ENCODE assay signal across 20 cellular contexts in genomic region chr1:7434566-7434965, GRCh38.
"Had no signal": no experiment of that assay in that cellular context is flagged by ENCODE, and none has a peak within 500 bp of the region (broad histone marks: within the 10 kb centered on the region; RNA-seq: fewer than 3 reads in every experiment).

No MANE protein-coding gene starts in this region.

- DNase-seq: dermis blood vessel endothelial cell; dorsolateral prefrontal cortex; effector CD4-positive, alpha-beta T cell; effector memory CD4-positive, alpha-beta T cell; foreskin keratinocyte; hypothalamus; immature natural killer cell; islet precursor cell; left cardiac atrium; left ventricle myocardium superior; mammary epithelial cell; mesendoderm; midbrain had no signal

- H3K9me3 ChIP-seq: esophagus muscularis mucosa, heart left ventricle, left lung had no signal

- H3K4me3 ChIP-seq: coronary artery, dorsolateral prefrontal cortex, esophagus muscularis mucosa, gastroesophageal sphincter, heart left ventricle, hepatocyte, left lung, lung had no signal

- H3K27ac ChIP-seq: coronary artery, dorsolateral prefrontal cortex, esophagus muscularis mucosa, foreskin keratinocyte, gastroesophageal sphincter, heart left ventricle, hepatocyte, left lung had no signal

- H3K27me3 ChIP-seq: dorsolateral prefrontal cortex, esophagus muscularis mucosa, gastroesophageal sphincter, heart left ventricle, hepatocyte, left lung had no signal

- H3K4me1 ChIP-seq: esophagus muscularis mucosa, foreskin keratinocyte, gastroesophageal sphincter, heart left ventricle, left lung had no signal

- ATAC-seq: foreskin keratinocyte, gastroesophageal sphincter, heart left ventricle, left cardiac atrium, left lung, left ventricle myocardium superior had no signal

- H3K36me3 ChIP-seq: esophagus muscularis mucosa, gastroesophageal sphincter, heart left ventricle, left lung had no signal
